8 cellular contexts compared by ENCODE assay signal in genomic region chr16:578870-579405, GRCh38. TPM values are rescaled to one million over a fixed set of nuclear protein-coding genes. Genes with fewer than 3 reads are reported as not detected.
DNase-seq lines count a peak whose midpoint lies in the region; TF ChIP-seq lines count a peak whose summit lies in the region.

No MANE protein-coding gene starts in this region.

- H3K36me3 ChIP-seq in BE2C (peaks cover 31% of the 10 kb centered on the region), HEK293 (ENCODE audit: control insufficient read depth in 2 of 2, insufficient read depth in 1 of 2, low read length in 2 of 2) (peaks cover 0 to 49% of the 10 kb centered on the region in 2 experiments; a peak in 1 of 3 replicates), iPS-15b (ENCODE audit: control insufficient read depth, insufficient read depth, low read length) (peaks cover 31% of the 10 kb centered on the region)

- in situ Hi-C loops in astrocyte of the cerebellum (cut with HindIII; ENCODE audit: low sequenced_read_pairs) = no loop called here

- H3K27ac ChIP-seq in HEK293 (ENCODE audit: extremely low read depth, low read depth, low read length) = no peak overlapping the region

- H3K4me3 ChIP-seq in BE2C (ENCODE audit: low read depth, low read length) (no peak overlapping the region), HEK293 (ENCODE audit: low read depth, low read length) (no peak overlapping the region), astrocyte of the cerebellum (ENCODE audit: low read depth, low read length) (no peak overlapping the region), iPS-15b (ENCODE audit: low read depth, low read length) (peak overlapping the region; percentile 50)

- CTCF ChIA-PET in HEK293 (lab: Yijun Ruan, JAX) = interaction anchor here (0.8 kb wide), 1 partner anchor 96 kb away, joined by 4 read pairs; the partner anchor contains the start of gene RHBDL1

- peak; percentile 93 for TF ChIP-seq CTCF in BE2C (IDR thresholded peaks at IDR 0.05; ENCODE audit: low read depth, low read length)
- peak; percentile 95 for TF ChIP-seq CTCF in HEK293 (tag by site-specific recombination; IDR thresholded peaks at IDR 0.05)
- peak; percentile 77 for TF ChIP-seq CTCF in astrocyte of the cerebellum (IDR thresholded peaks at IDR 0.05; ENCODE audit: low read depth, low read length, missing control alignments)

- DNase-seq in BE2C = peak; percentile 89
- peak; percentile 37 for DNase-seq in T follicular helper cell (ENCODE audit: low read depth)
- no peak for DNase-seq in astrocyte of the cerebellum (ENCODE audit: low read depth)
- DNase-seq in stimulated activated CD4-positive, alpha-beta T cell treated with anti-CD3 and anti-CD28 coated beads, Interleukin-12 subunit alpha, Interleukin-12 subunit beta, amount 100 ng/mL, for 4 hours = peak; percentile 61
- no peak for DNase-seq in DMS79 (lab: John Stamatoyannopoulos, UW)
- DNase-seq in NCI-H2227 (lab: John Stamatoyannopoulos, UW; ENCODE audit: unreplicated experiment) = no peak

- H3K9me3 ChIP-seq in BE2C (no peaks in the 10 kb centered on the region), HEK293 (ENCODE audit: control insufficient read depth, insufficient read depth, low read depth, low read length) (no peaks in the 10 kb centered on the region), iPS-15b (ENCODE audit: control insufficient read depth, insufficient read depth, low read length) (no peaks in the 10 kb centered on the region)

- H3K4me1 ChIP-seq in BE2C = peaks cover 4% of the 10 kb centered on the region
- H3K4me1 ChIP-seq in HEK293 (ENCODE audit: control insufficient read depth, insufficient read depth, low read length) = no peaks in the 10 kb centered on the region
- no peaks in the 10 kb centered on the region for H3K4me1 ChIP-seq in iPS-15b (ENCODE audit: control insufficient read depth, insufficient read depth, low read length)

- POLR2A ChIA-PET in HEK293 (lab: Yijun Ruan, JAX) = interaction anchor here (0.6 kb wide), 1 partner anchor 52 kb away, joined by 3 read pairs; the partner anchor contains the start of gene CAPN15

- no peak overlapping the region for H3K9ac ChIP-seq in iPS-15b (ENCODE audit: low read depth, low read length)

- H3K27me3 ChIP-seq in BE2C (no peaks in the 10 kb centered on the region), iPS-15b (ENCODE audit: control insufficient read depth, insufficient read depth, low read length) (no peaks in the 10 kb centered on the region)

TF ChIP-seq in HEK293, 187 proteins besides CTCF, POLR2A, EP300 and RAD21 (continues in another document):
- TF ChIP-seq ZNF2 (tag by site-specific recombination; IDR thresholded peaks at IDR 0.05) (peak; percentile 89), ZNF48 (tag by site-specific recombination; IDR thresholded peaks at IDR 0.05) (no peak), KLF17 (tag by site-specific recombination; IDR thresholded peaks at IDR 0.05) (peak; percentile 41; the same call in 1 of the 2 replicates), GLI2 (tag by site-specific recombination; IDR thresholded peaks at IDR 0.05; ENCODE audit: borderline replicate concordance, low read depth) (no peak), ZNF843 (tag by site-specific recombination; IDR thresholded peaks at IDR 0.05) (no peak), ZNF561 (tag by site-specific recombination; IDR thresholded peaks at IDR 0.05; ENCODE audit: borderline replicate concordance) (no peak), SP3 (tag by site-specific recombination; IDR thresholded peaks at IDR 0.05) (peak; percentile 68), ZEB2 (tag by site-specific recombination; IDR thresholded peaks at IDR 0.05) (peak; percentile 55; the same call in 1 of the 2 replicates), ZNF654 (tag by site-specific recombination; IDR thresholded peaks at IDR 0.05; ENCODE audit: low read depth) (peak; percentile 58; the same call in 1 of the 2 replicates), ZNF704 (tag by site-specific recombination; IDR thresholded peaks at IDR 0.05) (no peak), ZNF600 (tag by site-specific recombination; IDR thresholded peaks at IDR 0.05) (peak; percentile 61), ZNF626 (tag by site-specific recombination; IDR thresholded peaks at IDR 0.05) (no peak), ZNF223 (tag by site-specific recombination; IDR thresholded peaks at IDR 0.05) (peak; percentile 67; the same call in 1 of the 2 replicates), ZSCAN23 (tag by site-specific recombination; IDR thresholded peaks at IDR 0.05) (no peak), BCL11B (tag by site-specific recombination; IDR thresholded peaks at IDR 0.05; ENCODE audit: low read depth) (peak; percentile 72; the same call in 1 of the 2 replicates), ZNF114 (tag by site-specific recombination; IDR thresholded peaks at IDR 0.05) (no peak), KLF10 (tag by site-specific recombination; IDR thresholded peaks at IDR 0.05) (peak; percentile 73; the same call in 1 of the 2 replicates), ZSCAN5A (tag by site-specific recombination; IDR thresholded peaks at IDR 0.05) (no peak)
- TF ChIP-seq, protein P1, sequence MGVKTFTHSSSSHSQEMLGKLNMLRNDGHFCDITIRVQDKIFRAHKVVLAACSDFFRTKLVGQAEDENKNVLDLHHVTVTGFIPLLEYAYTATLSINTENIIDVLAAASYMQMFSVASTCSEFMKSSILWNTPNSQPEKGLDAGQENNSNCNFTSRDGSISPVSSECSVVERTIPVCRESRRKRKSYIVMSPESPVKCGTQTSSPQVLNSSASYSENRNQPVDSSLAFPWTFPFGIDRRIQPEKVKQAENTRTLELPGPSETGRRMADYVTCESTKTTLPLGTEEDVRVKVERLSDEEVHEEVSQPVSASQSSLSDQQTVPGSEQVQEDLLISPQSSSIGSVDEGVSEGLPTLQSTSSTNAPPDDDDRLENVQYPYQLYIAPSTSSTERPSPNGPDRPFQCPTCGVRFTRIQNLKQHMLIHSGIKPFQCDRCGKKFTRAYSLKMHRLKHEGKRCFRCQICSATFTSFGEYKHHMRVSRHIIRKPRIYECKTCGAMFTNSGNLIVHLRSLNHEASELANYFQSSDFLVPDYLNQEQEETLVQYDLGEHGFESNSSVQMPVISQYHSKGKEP (tag by site-specific recombination; IDR thresholded peaks at IDR 0.05) = peak; percentile 21; the same call in 1 of the 2 replicates
- TF ChIP-seq, protein P2, sequence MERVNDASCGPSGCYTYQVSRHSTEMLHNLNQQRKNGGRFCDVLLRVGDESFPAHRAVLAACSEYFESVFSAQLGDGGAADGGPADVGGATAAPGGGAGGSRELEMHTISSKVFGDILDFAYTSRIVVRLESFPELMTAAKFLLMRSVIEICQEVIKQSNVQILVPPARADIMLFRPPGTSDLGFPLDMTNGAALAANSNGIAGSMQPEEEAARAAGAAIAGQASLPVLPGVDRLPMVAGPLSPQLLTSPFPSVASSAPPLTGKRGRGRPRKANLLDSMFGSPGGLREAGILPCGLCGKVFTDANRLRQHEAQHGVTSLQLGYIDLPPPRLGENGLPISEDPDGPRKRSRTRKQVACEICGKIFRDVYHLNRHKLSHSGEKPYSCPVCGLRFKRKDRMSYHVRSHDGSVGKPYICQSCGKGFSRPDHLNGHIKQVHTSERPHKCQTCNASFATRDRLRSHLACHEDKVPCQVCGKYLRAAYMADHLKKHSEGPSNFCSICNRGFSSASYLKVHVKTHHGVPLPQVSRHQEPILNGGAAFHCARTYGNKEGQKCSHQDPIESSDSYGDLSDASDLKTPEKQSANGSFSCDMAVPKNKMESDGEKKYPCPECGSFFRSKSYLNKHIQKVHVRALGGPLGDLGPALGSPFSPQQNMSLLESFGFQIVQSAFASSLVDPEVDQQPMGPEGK (tag by site-specific recombination; IDR thresholded peaks at IDR 0.05) = peak; percentile 83

RNA-seq across cellular contexts. Expression of gene PIGQ, which starts 9.2 kb away (rescaled TPM):
- polyA plus RNA-seq in BE2C (2012; ENCODE audit: insufficient read depth, insufficient read length, low read depth) = 116 TPM

RNA-seq across cellular contexts. Expression of gene RAB40C, which starts 10.9 kb away (rescaled TPM):
- polyA plus RNA-seq in BE2C (2012; ENCODE audit: insufficient read depth, insufficient read length, low read depth) = 21.3 TPM

RNA-seq across cellular contexts. Expression of gene NHLRC4, which starts 12.1 kb away (rescaled TPM):
- polyA plus RNA-seq in BE2C (2012; ENCODE audit: insufficient read depth, insufficient read length, low read depth) = 13.5 TPM

RNA-seq across cellular contexts. Expression of gene PRR35, which starts 18.7 kb away (rescaled TPM):
- 0.91 TPM for polyA plus RNA-seq in BE2C (2012; ENCODE audit: insufficient read depth, insufficient read length, low read depth)

RNA-seq across cellular contexts. Expression of gene CAPN15, which starts 51.4 kb away (rescaled TPM):
- polyA plus RNA-seq in BE2C (2012; ENCODE audit: insufficient read depth, insufficient read length, low read depth) = 198 TPM

Comparison
In these comparisons a context has a peak if more than half of its experiments do, and no peak if none do; other contexts are left out.
1. DNase-seq: peak in BE2C (single experiment), T follicular helper cell (single experiment) and stimulated activated CD4-positive, alpha-beta T cell treated with anti-CD3 and anti-CD28 coated beads, Interleukin-12 subunit alpha, Interleukin-12 subunit beta, amount 100 ng/mL, for 4 hours (single experiment); none in astrocyte of the cerebellum (single experiment), DMS79 (single experiment) and NCI-H2227 (single experiment).
2. Peak in every context shown above with its lines, with median percentiles within 50 percentile points of each other: CTCF ChIP-seq.